21 cellular contexts compared by ENCODE assay signal in genomic region chr9:94786586-94786985, GRCh38.
A peak's percentile ranks its signal among the peaks of the same experiment; 100 is the strongest.
DNase-seq lines count a peak whose midpoint lies in the region; ATAC-seq lines count a peak whose summit lies in the region.
"Had no signal": no experiment of that assay in that cellular context is flagged by ENCODE, and none has a peak within 500 bp of the region (broad histone marks: within the 10 kb centered on the region; RNA-seq: fewer than 3 reads in every experiment).

No MANE protein-coding gene starts in this region.

- no peak overlapping the region for H3K9ac ChIP-seq in Karpas-422 (ENCODE audit: low read length)

- ATAC-seq in sciatic nerve (peak; percentile 50), GM21423 (IDR thresholded peaks at IDR 0.05; ENCODE audit: unreplicated experiment) (no peak)
- ATAC-seq: K562, PC-3 had no signal

- no peaks in the 10 kb centered on the region for H3K36me3 ChIP-seq in Karpas-422 (ENCODE audit: insufficient read depth, low read length)

- DNase-seq in Karpas-422 (no peak), sciatic nerve (ENCODE audit: low spot score) (no peak), NOMO-1 treated with DMSO at 0.1 percent for 48 hours (lab: John Stamatoyannopoulos, UW; ENCODE audit: unreplicated experiment) (no peak)
- DNase-seq in stimulated activated CD4-positive, alpha-beta T cell treated with anti-CD3 and anti-CD28 coated beads, Interleukin-1b, Interleukin-23, amount 100 ng/mL, for 48 hours = no peak
- no peak for DNase-seq in activated CD4-positive, alpha-beta T cell treated with anti-CD3 and anti-CD28 coated beads, Interleukin-2, amount 50 U/mL, for 48 hours
- DNase-seq: GDM1, GOT3, HCEC 1CT, NCI-H1105, NCI-H146, NCI-H2029 treated with DMSO at 0.1 percent for 48 hours, NCI-H2171, NCI-H524 treated with DMSO at 0.1 percent for 48 hours, PC-3, RPMI8226, SHP77 treated with DMSO at 0.1 percent for 48 hours had no signal

- no peak overlapping the region for H3K4me2 ChIP-seq in Karpas-422 (ENCODE audit: low read depth, low read length, poor library complexity, severe bottlenecking)

- no peaks in the 10 kb centered on the region for H3K9me3 ChIP-seq in Karpas-422 (ENCODE audit: low read length)

- no peak overlapping the region for H2AFZ ChIP-seq in Karpas-422 (ENCODE audit: low read length)

- intact Hi-C loops in sciatic nerve (cut with DNase I) = no loop called here

- peaks cover 3% of the 10 kb centered on the region for H3K4me1 ChIP-seq in Karpas-422 (ENCODE audit: low read length)

- peaks cover 37% of the 10 kb centered on the region for H3K79me2 ChIP-seq in Karpas-422 (ENCODE audit: low read length)

- H3K27me3 ChIP-seq in Karpas-422 (ENCODE audit: low read length) (no peaks in the 10 kb centered on the region), layer of hippocampus (ENCODE audit: control insufficient read depth, insufficient read depth, low read length) (no peaks in the 10 kb centered on the region)

- no peaks in the 10 kb centered on the region for H4K20me1 ChIP-seq in Karpas-422 (ENCODE audit: insufficient read depth, low read depth, low read length)

- H3K9me2 ChIP-seq in Karpas-422 (replicated peaks; ENCODE audit: insufficient read depth, low read length) = no peaks in the 10 kb centered on the region

- no peak overlapping the region for H3K4me3 ChIP-seq in Karpas-422 (ENCODE audit: low read length)
- H3K4me3 ChIP-seq: K562 had no signal

- H3K27ac ChIP-seq in Karpas-422 (ENCODE audit: low read length) (peak overlapping the region; percentile 8; the same call in 1 of the 2 replicates), cingulate gyrus (ENCODE audit: low read depth, low read length) (peak overlapping the region; percentile 39), layer of hippocampus (ENCODE audit: low read depth, low read length) (peak overlapping the region; percentile 84)
- H3K27ac ChIP-seq: HL-60 had no signal

Comparison
In these comparisons a context has a peak if more than half of its experiments do, and no peak if none do; other contexts are left out.
1. H3K27ac ChIP-seq: peak in every context shown above with its lines; median percentile 84 in layer of hippocampus; 39 in cingulate gyrus; 8 in Karpas-422.